ENCODE assay signal across 10 cellular contexts in genomic region chr17:17675925-17676534, GRCh38. TPM values are rescaled to one million over a fixed set of nuclear protein-coding genes. Genes with fewer than 3 reads are reported as not detected.
DNase-seq lines count a peak whose midpoint lies in the region; ATAC-seq, FAIRE-seq and TF ChIP-seq lines count a peak whose summit lies in the region.
"Had no signal": no experiment of that assay in that cellular context is flagged by ENCODE, and none has a peak within 500 bp of the region (broad histone marks: within the 10 kb centered on the region; RNA-seq: fewer than 3 reads in every experiment).

No MANE protein-coding gene starts in this region.

- SMC1A ChIA-PET in GM12878 (lab: Charles Lee; ENCODE audit: uncharacterized antibody, unreplicated experiment) = interaction anchor here (1.2 kb wide), 1 partner anchor 12 kb away, joined by 3 read pairs; no protein-coding TSS in a partner anchor

- POLR2A ChIA-PET in GM12878 (lab: Charles Lee) = no interaction called here

- BruUV-seq in GM12878 (replicated peaks; lab: Mats Ljungman, UMichigan) = no TSS peak

- no peak overlapping the region for H3K4me3 ChIP-seq in GM12878

- RAD21 ChIA-PET in GM12878 (lab: Charles Lee; ENCODE audit: unreplicated experiment) = interaction anchor here (1.5 kb wide), 1 partner anchor 36 kb away, joined by 3 read pairs; no protein-coding TSS in a partner anchor

- H3K4me3 Mint-ChIP-seq in nephron progenitor cell = peak overlapping the region; percentile 39

- peak; percentile 64 for ATAC-seq in GM12878
- ATAC-seq in HG03460 (IDR thresholded peaks at IDR 0.05; ENCODE audit: unreplicated experiment) = no peak
- ATAC-seq in HG02885 (IDR thresholded peaks at IDR 0.05; ENCODE audit: poor library complexity, unreplicated experiment) = no peak

- peak overlapping the region; percentile 29; the same call in 1 of the 2 replicates for H2AFZ ChIP-seq in GM12878 (ENCODE audit: control insufficient read depth, low read depth, low read length)

- intact Hi-C loops in GM12878 (cut with micrococcal nuclease; ENCODE audit: unreplicated experiment) = no loop called here

- 47% methylated on average over 11 of the region's 11 CpGs for WGBS in GM12878 (ENCODE audit: insufficient coverage, insufficient replicate concordance, low lambda C conversion rate, missing lambda C conversion rate)

- DNase-seq in NCI-H2107 treated with DMSO at 0.1 percent for 48 hours (lab: John Stamatoyannopoulos, UW; ENCODE audit: unreplicated experiment) (peak; percentile 51), NCI-H2107 (lab: John Stamatoyannopoulos, UW) (no peak), M059J (ENCODE audit: low read depth) (peak; percentile 55), GM12878 (ENCODE audit: low read depth, low spot score) (no peak), nephron progenitor cell (no peak)
- DNase-seq in effector CD4-positive, alpha-beta T cell = no peak
- DNase-seq: activated CD4-positive, alpha-beta T cell treated with anti-CD3 and anti-CD28 coated beads for 4 hours; midbrain had no signal

- H3K4me1 Mint-ChIP-seq in nephron progenitor cell = peaks cover 58% of the 10 kb centered on the region

- CTCF ChIA-PET in GM12878 (lab: Yijun Ruan, JAX) = interaction anchor here (1.0 kb wide), 1 partner anchor 11 kb away, joined by 3 read pairs; no protein-coding TSS in a partner anchor

- H3K27ac Mint-ChIP-seq in nephron progenitor cell = peak overlapping the region; percentile 84

- H3K27me3 ChIP-seq in GM12878 (replicated peaks in 1 of 2; ENCODE audit: control insufficient read depth in 2 of 2, insufficient read depth in 2 of 2, low read length in 1 of 2) = no peaks in the 10 kb centered on the region; a peak in 1 of 4 replicates

- H3K9me3 Mint-ChIP-seq in nephron progenitor cell = no peaks in the 10 kb centered on the region

- peaks cover 27% of the 10 kb centered on the region for H3K4me1 ChIP-seq in GM12878 (ENCODE audit: control insufficient read depth, insufficient read depth, low read length)

- TF ChIP-seq EP300 in GM12878 (IDR thresholded peaks at IDR 0.05; ENCODE audit: borderline replicate concordance in 1 of 2, control insufficient read depth in 1 of 2, low read depth in 2 of 2, low read length in 2 of 2) = no peak

- no peaks in the 10 kb centered on the region for H3K79me2 ChIP-seq in GM12878 (ENCODE audit: control insufficient read depth, insufficient read depth, low read length)

- H3K27me3 Mint-ChIP-seq in nephron progenitor cell (ENCODE audit: low read depth, poor library complexity) = peaks cover 65% of the 10 kb centered on the region

- no peaks in the 10 kb centered on the region for H3K36me3 Mint-ChIP-seq in nephron progenitor cell (ENCODE audit: low read depth)

- peak overlapping the region; percentile 17; the same call in 1 of the 2 replicates for H3K4me2 ChIP-seq in GM12878 (ENCODE audit: control insufficient read depth, insufficient read depth)

- FAIRE-seq in GM12878 (lab: Jason Lieb, UNC) = no peak

- H3K27ac ChIP-seq in GM12878 (ENCODE audit: control insufficient read depth, insufficient read depth) = no peak overlapping the region

- in situ Hi-C loops in GM12878 (cut with MboI) = loop anchor here (5.0 kb wide), 2 partner anchors 186 to 356 kb away; no protein-coding TSS in a partner anchor

- no peak for TF ChIP-seq CTCF in GM12878 (IDR thresholded peaks at IDR 0.05 in 2 of 3, conservative IDR thresholded peaks at IDR 0.05 in 1 of 3; ENCODE audit: control insufficient read depth in 2 of 3, extremely low read depth in 1 of 3, insufficient read depth in 1 of 3, low read depth in 3 of 3, low read length in 3 of 3)
- TF ChIP-seq CTCF in nephron progenitor cell (IDR thresholded peaks at IDR 0.05) = no peak

- TF ChIP-seq RAD21 in GM12878 (IDR thresholded peaks at IDR 0.05; ENCODE audit: insufficient read depth, low read depth, low read length) = no peak

- H3K9me3 ChIP-seq in GM12878 (replicated peaks; ENCODE audit: control insufficient read depth, insufficient read depth, low read length) = no peaks in the 10 kb centered on the region

- no peak overlapping the region for H3K9ac ChIP-seq in GM12878 (ENCODE audit: control insufficient read depth, insufficient read depth, low read length)

- H4K20me1 ChIP-seq in GM12878 (ENCODE audit: control insufficient read depth, insufficient read depth) = no peaks in the 10 kb centered on the region

- TF ChIP-seq POLR2A in GM12878 (IDR thresholded peaks at IDR 0.05; ENCODE audit: low read depth, low read length) = no peak

- H3K36me3 ChIP-seq in GM12878 (ENCODE audit: control insufficient read depth in 2 of 2, insufficient read depth in 2 of 2, low read length in 1 of 2) = no peaks in the 10 kb centered on the region

TF ChIP-seq in GM12878, 131 proteins besides CTCF, POLR2A, EP300 and RAD21 (continues in another document):
- TF ChIP-seq DPF2 (IDR thresholded peaks at IDR 0.05) (0 out of 2 replicates have a peak, but pooled peaks have one; percentile 25), SIN3A (IDR thresholded peaks at IDR 0.05; ENCODE audit: low read depth, low read length) (no peak), SMAD1 (IDR thresholded peaks at IDR 0.05; ENCODE audit: low read depth, partially characterized antibody) (peak; percentile 34), CREB1 (IDR thresholded peaks at IDR 0.05; ENCODE audit: low read depth) (0 out of 2 replicates have a peak, but pooled peaks have one; percentile 30), CEBPB (IDR thresholded peaks at IDR 0.05; ENCODE audit: borderline replicate concordance in 1 of 2, low read depth in 2 of 2, low read length in 2 of 2) (no peak), RUNX3 (IDR thresholded peaks at IDR 0.05; ENCODE audit: low read length) (peak; percentile 77), BHLHE40 (IDR thresholded peaks at IDR 0.05; ENCODE audit: borderline replicate concordance in 1 of 2, low read depth in 2 of 2, low read length in 1 of 2) (peak; percentile 23 to 71; a peak in 2 of 4 replicates), RB1 (IDR thresholded peaks at IDR 0.05; ENCODE audit: borderline replicate concordance) (no peak; the same call in 1 of the 2 replicates), RELB (IDR thresholded peaks at IDR 0.05; ENCODE audit: low read depth) (peak; percentile 71), ATF7 (IDR thresholded peaks at IDR 0.05; ENCODE audit: low read depth) (peak; percentile 79), IRF4 (IDR thresholded peaks at IDR 0.05; ENCODE audit: low read depth, low read length) (peak; percentile 36; the same call in 1 of the 2 replicates), NBN (IDR thresholded peaks at IDR 0.05) (peak; percentile 97), MTA2 (IDR thresholded peaks at IDR 0.05; ENCODE audit: low read depth) (peak; percentile 69; the same call in 1 of the 2 replicates), MEF2A (IDR thresholded peaks at IDR 0.05; ENCODE audit: insufficient read depth, low read depth, low read length) (0 out of 2 replicates have a peak, but pooled peaks have one; percentile 27), KAT2A (conservative IDR thresholded peaks at IDR 0.05; ENCODE audit: control insufficient read depth, low read depth, low read length) (no peak)
- TF ChIP-seq, protein P1, sequence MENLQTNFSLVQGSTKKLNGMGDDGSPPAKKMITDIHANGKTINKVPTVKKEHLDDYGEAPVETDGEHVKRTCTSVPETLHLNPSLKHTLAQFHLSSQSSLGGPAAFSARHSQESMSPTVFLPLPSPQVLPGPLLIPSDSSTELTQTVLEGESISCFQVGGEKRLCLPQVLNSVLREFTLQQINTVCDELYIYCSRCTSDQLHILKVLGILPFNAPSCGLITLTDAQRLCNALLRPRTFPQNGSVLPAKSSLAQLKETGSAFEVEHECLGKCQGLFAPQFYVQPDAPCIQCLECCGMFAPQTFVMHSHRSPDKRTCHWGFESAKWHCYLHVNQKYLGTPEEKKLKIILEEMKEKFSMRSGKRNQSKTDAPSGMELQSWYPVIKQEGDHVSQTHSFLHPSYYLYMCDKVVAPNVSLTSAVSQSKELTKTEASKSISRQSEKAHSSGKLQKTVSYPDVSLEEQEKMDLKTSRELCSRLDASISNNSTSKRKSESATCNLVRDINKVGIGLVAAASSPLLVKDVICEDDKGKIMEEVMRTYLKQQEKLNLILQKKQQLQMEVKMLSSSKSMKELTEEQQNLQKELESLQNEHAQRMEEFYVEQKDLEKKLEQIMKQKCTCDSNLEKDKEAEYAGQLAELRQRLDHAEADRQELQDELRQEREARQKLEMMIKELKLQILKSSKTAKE (IDR thresholded peaks at IDR 0.05; ENCODE audit: low read depth, poor library complexity, severe bottlenecking) = peak; percentile 72

RNA-seq across cellular contexts. Expression of gene RAI1, which starts 5.2 kb away (rescaled TPM):
- 3.9 and 13.1 TPM in 2 replicates for total RNA-seq in M059J (2014; rRNA removed; shearing (Covaris generic))
- total RNA-seq in GM12878 (2013; cell fraction: nucleolus; rRNA removed) = 66.1 and 73.4 TPM in 2 replicates
- total RNA-seq in GM12878 (2014; rRNA removed) = 7.2 and 7.4 TPM in 2 replicates
- total RNA-seq in GM12878 (2014; rRNA removed; fragmentation: Illumina TruSeq; extraction: Trizol) = 7.9 and 8.7 TPM in 2 replicates
- 35.4 and 37.7 TPM in 2 replicates for total RNA-seq in GM12878 (2021)
- polyA plus RNA-seq in GM12878 (2011; ENCODE audit: low read depth) = 3.1 TPM
- polyA plus RNA-seq in GM12878 (2011; rRNA removed) = 4.0 and 5.4 TPM in 2 replicates
- 5.7 and 7.6 TPM in 2 replicates for polyA plus RNA-seq in GM12878 (2011; cell fraction: cytosol; rRNA removed)
- 20.2 and 25.6 TPM in 2 replicates for polyA plus RNA-seq in GM12878 (2011; cell fraction: nucleus; rRNA removed)
- polyA plus RNA-seq in GM12878 (2012) = 8.0 and 8.1 TPM in 2 replicates
- 2.5 and 5.9 TPM in 2 replicates for polyA plus RNA-seq in GM12878 (2014; fragmentation: Illumina TruSeq; extraction: Trizol)
- under 1 TPM; 0.66 to 0.74 TPM for polyA plus RNA-seq in GM12878 (2014; fragmentation: Nextera tagmentation; extraction: Ambion mirVana)
- 19.2 and 25.5 TPM in 2 replicates for polyA plus RNA-seq in GM12878 (2014; rRNA removed)
- polyA plus RNA-seq in GM12878 (2016; fragmentation: Nextera tagmentation; extraction: Ambion mirVana) = 1 to 10 TPM; 3.1 to 6.0 TPM
- polyA minus RNA-seq in GM12878 (2011; rRNA and poly(A)+ RNA removed) = 8.1 and 11.7 TPM in 2 replicates
- 8.3 and 9.1 TPM in 2 replicates for polyA minus RNA-seq in GM12878 (2011; cell fraction: cytosol; rRNA and poly(A)+ RNA removed)
- 10.0 and 21.0 TPM in 2 replicates for polyA minus RNA-seq in GM12878 (2011; cell fraction: nucleus; rRNA and poly(A)+ RNA removed)

Comparison
In these comparisons a context has a peak if more than half of its experiments do, and no peak if none do; other contexts are left out.
1. DNase-seq: peak in NCI-H2107 treated with DMSO at 0.1 percent for 48 hours (single experiment) and M059J (single experiment); none in NCI-H2107 (single experiment), GM12878 (single experiment), nephron progenitor cell (single experiment) and effector CD4-positive, alpha-beta T cell (single experiment).